Comparison of ENCODE assay signal across 20 cellular contexts in genomic region chr18:13245481-13246000, GRCh38. TPM values are rescaled to one million over a fixed set of nuclear protein-coding genes. Genes with fewer than 3 reads are reported as not detected.
A peak's percentile ranks its signal among the peaks of the same experiment; 100 is the strongest.
DNase-seq lines count a peak whose midpoint lies in the region; ATAC-seq and TF ChIP-seq lines count a peak whose summit lies in the region.
"Had no signal": no experiment of that assay in that cellular context is flagged by ENCODE, and none has a peak within 500 bp of the region (broad histone marks: within the 10 kb centered on the region; RNA-seq: fewer than 3 reads in every experiment).

No MANE protein-coding gene starts in this region.

- 82 to 89% (median 86%) methylated on average over 6 of the region's 6 CpGs for WGBS in psoas muscle, 3 donors

- H3K9me3 ChIP-seq in mucosa of descending colon (no peaks in the 10 kb centered on the region), psoas muscle (no peaks in the 10 kb centered on the region)
- H3K9me3 ChIP-seq: esophagus muscularis mucosa, MG63, sigmoid colon, stomach, vagina had no signal

- TF ChIP-seq CTCF in mucosa of descending colon (IDR thresholded peaks at IDR 0.05) (no peak), psoas muscle (IDR thresholded peaks at IDR 0.05) (no peak)

- no peak overlapping the region for H3K27ac ChIP-seq in psoas muscle
- H3K27ac ChIP-seq: esophagus muscularis mucosa, sigmoid colon, stomach, vagina had no signal

- intact Hi-C loops in mucosa of descending colon (cut with DNase I, micrococcal nuclease) (no loop called here), psoas muscle (cut with DNase I) (no loop called here)

- ATAC-seq in mucosa of descending colon (peak; percentile 78), HG03469 (IDR thresholded peaks at IDR 0.05; ENCODE audit: unreplicated experiment) (no peak), psoas muscle (no peak), GM18907 (IDR thresholded peaks at IDR 0.05; ENCODE audit: unreplicated experiment) (no peak)
- ATAC-seq: activated CD4-positive, alpha-beta T cell treated with anti-CD3 and anti-CD28 coated beads for 36 hours; left ventricle myocardium superior had no signal

- H3K4me1 ChIP-seq in mucosa of descending colon (ENCODE audit: low read depth): no peaks in the 10 kb centered on the region
- H3K4me1 ChIP-seq in psoas muscle: peaks cover 5% of the 10 kb centered on the region
- H3K4me1 ChIP-seq: sigmoid colon, vagina had no signal

- no peaks in the 10 kb centered on the region for H3K27me3 ChIP-seq in psoas muscle (ENCODE audit: insufficient read depth in 3 of 3, low read length in 2 of 3)
- H3K27me3 ChIP-seq: esophagus muscularis mucosa, MG63, sigmoid colon, stomach, vagina had no signal

- H3K4me3 ChIP-seq in mucosa of descending colon (no peak overlapping the region), psoas muscle (no peak overlapping the region)
- H3K4me3 ChIP-seq: esophagus muscularis mucosa, MG63, sigmoid colon, stomach, vagina had no signal

- no peaks in the 10 kb centered on the region for H3K36me3 ChIP-seq in mucosa of descending colon (ENCODE audit: low read depth)
- no peaks in the 10 kb centered on the region for H3K36me3 ChIP-seq in psoas muscle (ENCODE audit: insufficient read depth in 1 of 2, low read depth in 1 of 2)
- H3K36me3 ChIP-seq: MG63, stomach, vagina had no signal

- DNase-seq in NCI-H2171 treated with DMSO at 0.1 percent for 48 hours (lab: John Stamatoyannopoulos, UW): peak; percentile 50
- DNase-seq in NCI-H2171 (lab: John Stamatoyannopoulos, UW): no peak
- peak; percentile 92 for DNase-seq in DMS79 (lab: John Stamatoyannopoulos, UW)
- DNase-seq in NCI-H510A treated with DMSO at 0.1 percent for 48 hours (lab: John Stamatoyannopoulos, UW): peak; percentile 54
- DNase-seq in mucosa of descending colon: peak in 1 of 3 donors; percentile 44
- DNase-seq in psoas muscle: no peak
- DNase-seq: activated CD4-positive, alpha-beta T cell treated with anti-CD3 and anti-CD28 coated beads for 36 hours; CD4-positive, CD25-positive, alpha-beta regulatory T cell; central memory CD4-positive, alpha-beta T cell; HFFc6; left ventricle myocardium superior; MG63; NCI-H226; sigmoid colon; stimulated activated CD4-positive, alpha-beta T cell treated with anti-CD3 and anti-CD28 coated beads, Interleukin-2, amount 100 ng/mL, for 24 hours; stomach had no signal

RNA-seq across cellular contexts. Expression of gene LDLRAD4, which starts 27.0 kb away (rescaled TPM):
- total RNA-seq in mucosa of descending colon (10 to 100 TPM; 36.8 to 41.0 (median 37.4) TPM), psoas muscle (10 to 100 TPM in 1 of 4 donors, 1 to 10 TPM in 3; 3.8 to 13.9 (median 7.8) TPM)
- polyA plus RNA-seq in psoas muscle: 1 to 10 TPM; 1.8 to 2.1 (median 2.0) TPM
- total RNA-seq: HFFc6 had no signal

Comparison
In these comparisons a context has a peak if more than half of its experiments do, and no peak if none do; other contexts are left out.
1. DNase-seq: peak in NCI-H2171 treated with DMSO at 0.1 percent for 48 hours (single experiment), DMS79 (single experiment) and NCI-H510A treated with DMSO at 0.1 percent for 48 hours (single experiment); none in NCI-H2171 (single experiment) and psoas muscle (0 of 2).